ENCODE assay signal across 11 cellular contexts in the genomic region with DNA sequence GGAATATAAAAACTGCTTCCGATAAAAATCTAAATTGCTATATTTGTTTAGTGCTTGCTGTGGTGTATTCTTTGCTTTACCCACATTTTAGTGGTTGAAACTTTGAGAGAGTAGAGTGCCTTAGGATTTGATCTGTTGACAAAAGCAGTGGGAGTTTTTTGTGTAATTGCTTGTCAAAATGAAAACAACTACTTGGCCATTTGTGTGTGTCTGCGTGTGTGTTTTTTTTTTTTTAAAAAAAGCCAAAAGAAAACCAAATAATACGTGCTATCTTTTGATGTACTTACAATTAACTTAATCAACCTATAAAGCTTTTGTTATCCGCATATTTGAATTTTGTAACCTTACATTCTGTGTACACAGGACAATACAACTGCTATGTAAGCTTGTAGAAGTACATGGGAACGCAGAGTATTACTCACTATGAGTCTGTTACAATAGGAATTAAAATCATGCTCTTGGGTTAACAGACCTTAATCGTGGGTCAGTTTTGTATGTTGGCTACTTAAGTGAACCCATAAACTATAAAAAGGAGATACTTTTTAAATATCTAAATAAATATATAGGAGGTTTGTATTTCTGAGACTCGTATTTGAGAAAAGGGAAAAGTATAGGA.
A peak's percentile ranks its signal among the peaks of the same experiment; 100 is the strongest.
DNase-seq lines count a peak whose midpoint lies in the region; FAIRE-seq and TF ChIP-seq lines count a peak whose summit lies in the region.
"Had no signal": no experiment of that assay in that cellular context is flagged by ENCODE, and none has a peak within 500 bp of the region (broad histone marks: within the 10 kb centered on the region; RNA-seq: fewer than 3 reads in every experiment).

No MANE protein-coding gene starts in this region.

- no peaks in the 10 kb centered on the region for H3K36me3 ChIP-seq in SJSA1

- H3K36me3 Mint-ChIP-seq in osteocyte (ENCODE audit: unreplicated experiment): no peaks in the 10 kb centered on the region

- H3K4me1 Mint-ChIP-seq in osteocyte (ENCODE audit: unreplicated experiment): peaks cover 71% of the 10 kb centered on the region

- H3K9me3 Mint-ChIP-seq in osteocyte (ENCODE audit: unreplicated experiment): no peaks in the 10 kb centered on the region
- H3K9me3 Mint-ChIP-seq: CD14-positive monocyte had no signal

- TF ChIP-seq CTCF in osteocyte (IDR thresholded peaks at IDR 0.05): no peak

- H3K27ac ChIP-seq in SJSA1: peak overlapping the region; percentile 12; the same call in 1 of the 2 replicates

- no peaks in the 10 kb centered on the region for H3K27me3 ChIP-seq in SJSA1 (replicated peaks)

- H3K27ac Mint-ChIP-seq in osteocyte (ENCODE audit: unreplicated experiment): peak overlapping the region; percentile 93
- H3K27ac Mint-ChIP-seq: CD14-positive monocyte had no signal

- no peaks in the 10 kb centered on the region for H3K27me3 Mint-ChIP-seq in osteocyte (ENCODE audit: unreplicated experiment)

- H3K4me1 ChIP-seq in SJSA1 (replicated peaks): peaks cover 15% of the 10 kb centered on the region

- peak overlapping the region; percentile 28 for H3K4me3 ChIP-seq in SJSA1

- no peaks in the 10 kb centered on the region for H3K9me3 ChIP-seq in SJSA1 (replicated peaks)

- FAIRE-seq in GM19239 (lab: Jason Lieb, UNC): no peak

- H3K4me3 Mint-ChIP-seq in osteocyte (ENCODE audit: unreplicated experiment): peak overlapping the region; percentile 60
- H3K4me3 Mint-ChIP-seq: CD14-positive monocyte had no signal

- DNase-seq in AG20443 (ENCODE audit: low spot score) (peak; percentile 17), SJSA1 (ENCODE audit: low read depth in 1 of 2, low spot score in 2 of 2) (peak in 1 of 2 experiments; percentile 28), fibroblast of peridontal ligament (ENCODE audit: extremely low read depth) (peak; percentile 60), osteocyte (ENCODE audit: extremely low spot score, unreplicated experiment) (no peak), mesenteric fat pad (ENCODE audit: low spot score) (no peak), GM19239 (ENCODE audit: insufficient read length, low spot score) (no peak), SW 1271 (lab: John Stamatoyannopoulos, UW) (no peak)
- DNase-seq in activated CD4-positive, alpha-beta T cell treated with anti-CD3 and anti-CD28 coated beads for 4 hours: no peak
- DNase-seq: activated CD4-positive, CD25-positive, alpha-beta regulatory T cell; KBM-7 had no signal

Comparison
In these comparisons a context has a peak if more than half of its experiments do, and no peak if none do; other contexts are left out.
1. DNase-seq: peak in AG20443 (single experiment) and fibroblast of peridontal ligament (single experiment); none in osteocyte (single experiment), mesenteric fat pad (single experiment), GM19239 (single experiment), activated CD4-positive, alpha-beta T cell treated with anti-CD3 and anti-CD28 coated beads for 4 hours (0 of 2) and SW 1271 (0 of 2).